8 cellular contexts compared by ENCODE assay signal in genomic region chr19:47158367-47158791, GRCh38. TPM values are rescaled to one million over a fixed set of nuclear protein-coding genes. Genes with fewer than 3 reads are reported as not detected.
DNase-seq lines count a peak whose midpoint lies in the region; ATAC-seq and TF ChIP-seq lines count a peak whose summit lies in the region.

No MANE protein-coding gene starts in this region.

- peak overlapping the region; percentile 89 to 93 for H3K27ac ChIP-seq in breast epithelium
- peak overlapping the region; percentile 89 to 93 (median 92) for H3K27ac ChIP-seq in thyroid gland

- intact Hi-C loops in breast epithelium (cut with DNase I; ENCODE audit: low total_unique reads): no loop called here
- intact Hi-C loops in thyroid gland (cut with DNase I): no loop called here

- ATAC-seq in memory B cell (ENCODE audit: low read depth) (no peak), HG03469 (IDR thresholded peaks at IDR 0.05; ENCODE audit: unreplicated experiment) (no peak)

- H3K27ac Mint-ChIP-seq in T-helper 2 cell treated with Interferon-gamma antibody and Interleukin-4, amounts not matched to agents 5 μg/mL and 100 μg/mL, for 36 hours: peak overlapping the region; percentile 88
- H3K27ac Mint-ChIP-seq in memory B cell: peak overlapping the region; percentile 84

- H3K36me3 Mint-ChIP-seq in T-helper 2 cell treated with Interferon-gamma antibody and Interleukin-4, amounts not matched to agents 5 μg/mL and 100 μg/mL, for 36 hours (ENCODE audit: low read depth): peaks cover 44% of the 10 kb centered on the region
- H3K36me3 Mint-ChIP-seq in memory B cell: peaks cover 18% of the 10 kb centered on the region

- H3K27me3 Mint-ChIP-seq in T-helper 2 cell treated with Interferon-gamma antibody and Interleukin-4, amounts not matched to agents 5 μg/mL and 100 μg/mL, for 36 hours (ENCODE audit: low read depth): no peaks in the 10 kb centered on the region
- H3K27me3 Mint-ChIP-seq in memory B cell: no peaks in the 10 kb centered on the region

- TF ChIP-seq POLR2A in breast epithelium (IDR thresholded peaks at IDR 0.05) (no peak), thyroid gland (IDR thresholded peaks at IDR 0.05) (no peak)

- no peaks in the 10 kb centered on the region for H3K9me3 Mint-ChIP-seq in T-helper 2 cell treated with Interferon-gamma antibody and Interleukin-4, amounts not matched to agents 5 μg/mL and 100 μg/mL, for 36 hours
- H3K9me3 Mint-ChIP-seq in memory B cell: no peaks in the 10 kb centered on the region

- H3K4me3 Mint-ChIP-seq in T-helper 2 cell treated with Interferon-gamma antibody and Interleukin-4, amounts not matched to agents 5 μg/mL and 100 μg/mL, for 36 hours: peak overlapping the region; percentile 78
- peak overlapping the region; percentile 53 for H3K4me3 Mint-ChIP-seq in memory B cell

- H3K4me3 ChIP-seq in breast epithelium (peak overlapping the region in 2 of 3 donors; percentile 7 to 47), thyroid gland (replicated peaks in 1 of 3) (no peak overlapping the region)

- H3K4me1 Mint-ChIP-seq in T-helper 2 cell treated with Interferon-gamma antibody and Interleukin-4, amounts not matched to agents 5 μg/mL and 100 μg/mL, for 36 hours (ENCODE audit: low read depth): peaks cover 38% of the 10 kb centered on the region
- peaks cover 18% of the 10 kb centered on the region for H3K4me1 Mint-ChIP-seq in memory B cell

- TF ChIP-seq CTCF in breast epithelium (IDR thresholded peaks at IDR 0.05): no peak
- no peak for TF ChIP-seq CTCF in thyroid gland (IDR thresholded peaks at IDR 0.05)

- H3K36me3 ChIP-seq in breast epithelium: no peaks in the 10 kb centered on the region
- H3K36me3 ChIP-seq in thyroid gland: peaks cover 1 to 8% of the 10 kb centered on the region in 2 donors

- H3K27me3 ChIP-seq in breast epithelium (no peaks in the 10 kb centered on the region), thyroid gland (no peaks in the 10 kb centered on the region)

- 60 to 65% methylated on average over 8 of the region's 8 CpGs for WGBS in thyroid gland, 2 donors

- no peak for DNase-seq in T-helper 2 cell treated with Interferon-gamma antibody and Interleukin-4, amounts not matched to agents 5 μg/mL and 100 μg/mL, for 36 hours (ENCODE audit: low spot score)
- DNase-seq in T-helper 2 cell (no peak), breast epithelium (ENCODE audit: low spot score in 2 of 2) (peak in 1 of 2 donors; percentile 19), memory B cell (ENCODE audit: low spot score in 2 of 2) (no peak), thyroid gland (no peak), NCI-H524 treated with DMSO at 0.1 percent for 48 hours (lab: John Stamatoyannopoulos, UW) (no peak), NCI-H510A treated with DMSO at 0.1 percent for 48 hours (lab: John Stamatoyannopoulos, UW) (no peak)

- H3K4me1 ChIP-seq in breast epithelium: peaks cover 11 to 21% of the 10 kb centered on the region in 2 donors
- peaks cover 23 to 35% of the 10 kb centered on the region in 2 donors for H3K4me1 ChIP-seq in thyroid gland

- no peaks in the 10 kb centered on the region for H3K9me3 ChIP-seq in breast epithelium
- H3K9me3 ChIP-seq in thyroid gland: no peaks in the 10 kb centered on the region

RNA-seq across cellular contexts. Expression of gene SAE1, which starts 27.7 kb away (rescaled TPM):
- total RNA-seq in breast epithelium: 10 to 100 TPM; 44.6 to 61.4 (median 55.7) TPM
- total RNA-seq in thyroid gland: 100 to 1,000 TPM in 3 of 4 donors, 10 to 100 TPM in 1; 79.5 to 119 (median 103) TPM

RNA-seq across cellular contexts. Expression of gene ZC3H4, which starts 44.8 kb away (rescaled TPM):
- total RNA-seq in breast epithelium (10 to 100 TPM; 17.7 to 23.4 (median 19.5) TPM), thyroid gland (10 to 100 TPM; 19.1 to 36.7 (median 31.3) TPM)

Comparison
In these comparisons a context has a peak if more than half of its experiments do, and no peak if none do; other contexts are left out.
1. H3K4me3 ChIP-seq: peak in breast epithelium (2 of 3); none in thyroid gland (0 of 3).